14 cellular contexts compared by ENCODE assay signal in genomic region chr3:196163687-196164493, GRCh38. TPM values are rescaled to one million over a fixed set of nuclear protein-coding genes. Genes with fewer than 3 reads are reported as not detected.
DNase-seq lines count a peak whose midpoint lies in the region; ATAC-seq, FAIRE-seq and TF ChIP-seq lines count a peak whose summit lies in the region.
"Had no signal": no experiment of that assay in that cellular context is flagged by ENCODE, and none has a peak within 500 bp of the region (broad histone marks: within the 10 kb centered on the region; RNA-seq: fewer than 3 reads in every experiment).

No MANE protein-coding gene starts in this region.

- H3K4me3 ChIP-seq in SK-N-SH (ENCODE audit: low read depth in 2 of 2, low read length in 1 of 2) (no peak overlapping the region), HepG2 (replicated peaks in 1 of 3; ENCODE audit: insufficient read depth in 1 of 3, low read depth in 2 of 3, low read length in 3 of 3) (peak overlapping the region; percentile 33 to 64 (median 34)), upper lobe of right lung (peak overlapping the region; percentile 19)
- H3K4me3 ChIP-seq: GM12878 had no signal

- H3K9me3 ChIP-seq in SK-N-SH: no peaks in the 10 kb centered on the region
- no peaks in the 10 kb centered on the region for H3K9me3 ChIP-seq in HepG2 (ENCODE audit: low read length)
- no peaks in the 10 kb centered on the region for H3K9me3 ChIP-seq in upper lobe of right lung

- no TSS peak for BruUV-seq in HepG2 (replicated peaks; lab: Mats Ljungman, UMichigan)

- WGBS in SK-N-SH (ENCODE audit: low lambda C conversion rate): 70% methylated on average over 15 of the region's 24 CpGs
- WGBS in HepG2 (ENCODE audit: low lambda C conversion rate): 19% methylated on average over 14 of the region's 24 CpGs

- no peaks in the 10 kb centered on the region for H3K36me3 ChIP-seq in SK-N-SH (replicated peaks in 1 of 2; ENCODE audit: control insufficient read depth in 1 of 2, insufficient read depth in 2 of 2, low read length in 1 of 2)
- no peaks in the 10 kb centered on the region for H3K36me3 ChIP-seq in HepG2 (replicated peaks in 1 of 2; ENCODE audit: control insufficient read depth in 1 of 2, insufficient read depth in 2 of 2, low read length in 2 of 2)
- no peaks in the 10 kb centered on the region for H3K36me3 ChIP-seq in upper lobe of right lung

- H3F3A ChIP-seq in SK-N-SH (replicated peaks; ENCODE audit: insufficient read depth): no peaks in the 10 kb centered on the region

- no peak for TF ChIP-seq POLR2A in HepG2 (IDR thresholded peaks at IDR 0.05; ENCODE audit: insufficient read depth in 1 of 2, low read depth in 2 of 2, low read length in 2 of 2)

- TF ChIP-seq RAD21 in SK-N-SH (IDR thresholded peaks at IDR 0.05; ENCODE audit: low read length) (no peak), HepG2 (CRISPR knock-in tag; IDR thresholded peaks at IDR 0.05) (no peak)

- no peak for FAIRE-seq in HepG2 (lab: Jason Lieb, UNC)
- FAIRE-seq: endothelial cell of umbilical vein, GM12878 had no signal

- in situ Hi-C loops in HepG2 (cut with HindIII; ENCODE audit: extremely low pct_ligation_motif_present, low pct_unique_long_range_greater_than_20kb): no loop called here

- H3K27me3 ChIP-seq in SK-N-SH (ENCODE audit: insufficient read depth) (no peaks in the 10 kb centered on the region), HepG2 (ENCODE audit: control insufficient read depth in 1 of 2, insufficient read depth in 2 of 2, low read length in 2 of 2) (no peaks in the 10 kb centered on the region; a peak in 3 of 5 replicates), upper lobe of right lung (no peaks in the 10 kb centered on the region)

- intact Hi-C loops in HepG2 (cut with micrococcal nuclease; ENCODE audit: unreplicated experiment): no loop called here
- intact Hi-C loops in upper lobe of right lung (cut with DNase I): no loop called here

- no peak overlapping the region for H3K9ac ChIP-seq in SK-N-SH
- H3K9ac ChIP-seq in HepG2 (ENCODE audit: insufficient read depth, low read depth, low read length): peak overlapping the region; percentile 50; the same call in 1 of the 2 replicates

- H3K79me2 ChIP-seq in SK-N-SH (ENCODE audit: insufficient read depth): no peaks in the 10 kb centered on the region
- no peaks in the 10 kb centered on the region for H3K79me2 ChIP-seq in HepG2 (ENCODE audit: insufficient read depth, low read length)

- TF ChIP-seq CTCF in SK-N-SH (IDR thresholded peaks at IDR 0.05) (no peak), HepG2 (CRISPR knock-in tag; IDR thresholded peaks at IDR 0.05) (no peak), upper lobe of right lung (IDR thresholded peaks at IDR 0.05) (no peak)

- H3K4me1 ChIP-seq in SK-N-SH (ENCODE audit: control insufficient read depth in 1 of 2, insufficient read depth in 2 of 2, low read depth in 1 of 2, low read length in 1 of 2) (peaks cover 0 to 4% of the 10 kb centered on the region in 2 experiments; a peak in 1 of 4 replicates), HepG2 (ENCODE audit: insufficient read depth, low read length) (peaks cover 45% of the 10 kb centered on the region), upper lobe of right lung (peaks cover 10% of the 10 kb centered on the region)

- no peaks in the 10 kb centered on the region for H4K20me1 ChIP-seq in SK-N-SH (ENCODE audit: insufficient read depth)
- H4K20me1 ChIP-seq in HepG2 (ENCODE audit: insufficient read depth, low read length): no peaks in the 10 kb centered on the region

- TF ChIP-seq EP300 in SK-N-SH (IDR thresholded peaks at IDR 0.05; ENCODE audit: borderline replicate concordance in 1 of 2, low read depth in 1 of 2, low read length in 1 of 2): no peak
- no peak for TF ChIP-seq EP300 in HepG2 (IDR thresholded peaks at IDR 0.05; ENCODE audit: low read depth in 2 of 2, low read length in 2 of 2)
- no peak for TF ChIP-seq EP300 in HepG2 (CRISPR knock-in tag; IDR thresholded peaks at IDR 0.05; ENCODE audit: borderline replicate concordance)

- ATAC-seq in SK-N-SH treated with all-trans-retinoic acid at 6 μM for 48 hours (no peak; the same call in 2 of the 3 replicates), HepG2 (peak; percentile 90), upper lobe of right lung (peak; percentile 87)
- ATAC-seq: GM12878 had no signal

- POLR2A ChIA-PET in SK-N-SH (lab: Yijun Ruan, JAX): no interaction called here
- POLR2A ChIA-PET in HepG2 (lab: Yijun Ruan, JAX): interaction anchor here (0.8 kb wide), 1 partner anchor 51 kb away, joined by 3 read pairs; no protein-coding TSS in a partner anchor

- DNase-seq in SK-N-SH (peak; percentile 58), amniotic epithelial cell (ENCODE audit: low read depth) (peak; percentile 88), HepG2 (ENCODE audit: low spot score) (peak; percentile 57), upper lobe of right lung (peak; percentile 90), SHP77 treated with DMSO at 0.1 percent for 48 hours (lab: John Stamatoyannopoulos, UW) (no peak), activated gamma-delta T cell (lab: John Stamatoyannopoulos, UW) (no peak), hepatic stellate cell (ENCODE audit: low spot score) (no peak)
- DNase-seq: activated CD4-positive, alpha-beta T cell treated with anti-CD3 and anti-CD28 coated beads for 1 hour; NCI-H2171 had no signal

- H2AFZ ChIP-seq in SK-N-SH (ENCODE audit: low read depth): no peak overlapping the region
- peak overlapping the region; percentile 88 for H2AFZ ChIP-seq in HepG2 (ENCODE audit: low read length)

- H3K9me2 ChIP-seq in SK-N-SH: no peaks in the 10 kb centered on the region

- CTCF ChIA-PET in SK-N-SH (lab: Yijun Ruan, JAX): no interaction called here
- CTCF ChIA-PET in HepG2 (lab: Yijun Ruan, JAX; ENCODE audit: low intra/inter-chr PET ratio, low total read pairs): no interaction called here

- no peak overlapping the region for H3K4me2 ChIP-seq in SK-N-SH
- peak overlapping the region; percentile 83 for H3K4me2 ChIP-seq in HepG2 (ENCODE audit: low read depth, low read length)

- H3K27ac ChIP-seq in SK-N-SH (ENCODE audit: low read depth in 2 of 2, low read length in 1 of 2) (no peak overlapping the region), HepG2 (ENCODE audit: extremely low read length, insufficient read depth, low read length) (no peak overlapping the region), upper lobe of right lung (peak overlapping the region; percentile 56)

RNA-seq across cellular contexts. Expression of gene ZDHHC19, which starts 47.3 kb away (rescaled TPM):
- polyA plus RNA-seq in SK-N-SH (2012; rRNA removed) (not detected in 2 replicates), HepG2 (2011; rRNA removed) (0.53 and 0.97 TPM in 2 replicates)
- polyA plus RNA-seq in SK-N-SH (2012; cell fraction: cytosol; rRNA removed): 0.07 TPM in 1 of 2 replicates, not detected in the other
- polyA plus RNA-seq in SK-N-SH (2012; cell fraction: nucleus; rRNA removed): 0.35 and 0.39 TPM in 2 replicates
- total RNA-seq in HepG2 (2016; rRNA removed; fragmentation: Illumina TruSeq; extraction: Trizol) (0.22 TPM in 1 of 2 replicates, not detected in the other), upper lobe of right lung (not detected)
- not detected in 2 replicates for total RNA-seq in HepG2 (2016; cell fraction: cytosol; rRNA removed; fragmentation: Illumina TruSeq; extraction: Trizol; ENCODE audit: low read depth)
- not detected in 2 replicates for total RNA-seq in HepG2 (2016; cell fraction: insoluble cytoplasmic fraction; rRNA removed; fragmentation: Illumina TruSeq; extraction: Trizol)
- not detected in 2 replicates for total RNA-seq in HepG2 (2016; cell fraction: membrane; rRNA removed; fragmentation: Illumina TruSeq; extraction: Trizol)
- total RNA-seq in HepG2 (2016; cell fraction: nucleus; rRNA removed; fragmentation: Illumina TruSeq; extraction: Trizol): not detected in 2 replicates
- polyA plus RNA-seq in HepG2 (2011; cell fraction: cytosol; rRNA removed): 0.47 TPM in 2 replicates
- 1.5 and 1.9 TPM in 2 replicates for polyA plus RNA-seq in HepG2 (2011; cell fraction: nucleus; rRNA removed)
- polyA plus RNA-seq in HepG2 (2012): 1.2 and 3.4 TPM in 2 replicates
- polyA plus RNA-seq in HepG2 (2016; cell fraction: cytosol; fragmentation: Illumina TruSeq; extraction: Trizol; ENCODE audit: low read depth): 0.43 TPM in 1 of 2 replicates, not detected in the other
- 0.53 TPM in 1 of 2 replicates, not detected in the other for polyA plus RNA-seq in HepG2 (2016; cell fraction: insoluble cytoplasmic fraction; fragmentation: Illumina TruSeq; extraction: Trizol; ENCODE audit: low read depth)
- polyA plus RNA-seq in HepG2 (2016; cell fraction: membrane; fragmentation: Illumina TruSeq; extraction: Trizol; ENCODE audit: low read depth): not detected in 2 replicates
- not detected in 2 replicates for polyA plus RNA-seq in HepG2 (2016; cell fraction: nucleus; fragmentation: Illumina TruSeq; extraction: Trizol; ENCODE audit: insufficient read depth, low read depth)
- polyA minus RNA-seq in HepG2 (2011; rRNA and poly(A)+ RNA removed; ENCODE audit: low replicate concordance): 0.30 TPM in 1 of 2 replicates, not detected in the other
- polyA minus RNA-seq in HepG2 (2011; cell fraction: cytosol; rRNA and poly(A)+ RNA removed): not detected in 2 replicates
- 0.26 and 1.1 TPM in 2 replicates for polyA minus RNA-seq in HepG2 (2011; cell fraction: nucleus; rRNA and poly(A)+ RNA removed)
- total RNA-seq: A172, endothelial cell of umbilical vein, GM12878, temporal lobe had no signal
- polyA plus RNA-seq: endothelial cell of umbilical vein had no signal

RNA-seq across cellular contexts. Expression of gene SLC51A, which starts 52.4 kb away (rescaled TPM):
- polyA plus RNA-seq in SK-N-SH (2012; rRNA removed) (not detected in 2 replicates), HepG2 (2011; rRNA removed) (48.8 and 96.4 TPM in 2 replicates)
- polyA plus RNA-seq in SK-N-SH (2012; cell fraction: cytosol; rRNA removed): not detected in 2 replicates
- not detected in 2 replicates for polyA plus RNA-seq in SK-N-SH (2012; cell fraction: nucleus; rRNA removed)
- total RNA-seq in HepG2 (2016; rRNA removed; fragmentation: Illumina TruSeq; extraction: Trizol) (3.8 and 4.3 TPM in 2 replicates), upper lobe of right lung (not detected)
- total RNA-seq in HepG2 (2016; cell fraction: cytosol; rRNA removed; fragmentation: Illumina TruSeq; extraction: Trizol; ENCODE audit: low read depth): 1.8 and 2.1 TPM in 2 replicates
- total RNA-seq in HepG2 (2016; cell fraction: insoluble cytoplasmic fraction; rRNA removed; fragmentation: Illumina TruSeq; extraction: Trizol): 2.3 and 4.7 TPM in 2 replicates
- 1.2 and 1.5 TPM in 2 replicates for total RNA-seq in HepG2 (2016; cell fraction: membrane; rRNA removed; fragmentation: Illumina TruSeq; extraction: Trizol)
- 3.7 and 5.8 TPM in 2 replicates for total RNA-seq in HepG2 (2016; cell fraction: nucleus; rRNA removed; fragmentation: Illumina TruSeq; extraction: Trizol)
- polyA plus RNA-seq in HepG2 (2011; cell fraction: cytosol; rRNA removed): 21.3 and 40.5 TPM in 2 replicates
- 286 and 508 TPM in 2 replicates for polyA plus RNA-seq in HepG2 (2011; cell fraction: nucleus; rRNA removed)
- polyA plus RNA-seq in HepG2 (2012): 60.6 and 133 TPM in 2 replicates
- polyA plus RNA-seq in HepG2 (2016; cell fraction: cytosol; fragmentation: Illumina TruSeq; extraction: Trizol; ENCODE audit: low read depth): 1.3 and 1.5 TPM in 2 replicates
- 1.2 and 2.5 TPM in 2 replicates for polyA plus RNA-seq in HepG2 (2016; cell fraction: insoluble cytoplasmic fraction; fragmentation: Illumina TruSeq; extraction: Trizol; ENCODE audit: low read depth)
- 1.7 TPM in 2 replicates for polyA plus RNA-seq in HepG2 (2016; cell fraction: membrane; fragmentation: Illumina TruSeq; extraction: Trizol; ENCODE audit: low read depth)
- 9.4 and 12.9 TPM in 2 replicates for polyA plus RNA-seq in HepG2 (2016; cell fraction: nucleus; fragmentation: Illumina TruSeq; extraction: Trizol; ENCODE audit: insufficient read depth, low read depth)
- polyA minus RNA-seq in HepG2 (2011; rRNA and poly(A)+ RNA removed; ENCODE audit: low replicate concordance): 29.6 TPM in 1 of 2 replicates, not detected in the other
- 7.6 and 19.3 TPM in 2 replicates for polyA minus RNA-seq in HepG2 (2011; cell fraction: cytosol; rRNA and poly(A)+ RNA removed)
- 24.8 and 52.6 TPM in 2 replicates for polyA minus RNA-seq in HepG2 (2011; cell fraction: nucleus; rRNA and poly(A)+ RNA removed)
- total RNA-seq: A172, endothelial cell of umbilical vein, GM12878 had no signal
- polyA plus RNA-seq: endothelial cell of umbilical vein had no signal

Comparison
In these comparisons a context has a peak if more than half of its experiments do, and no peak if none do; other contexts are left out.
1. DNase-seq: peak in SK-N-SH (single experiment), amniotic epithelial cell (single experiment), HepG2 (single experiment) and upper lobe of right lung (single experiment); none in SHP77 treated with DMSO at 0.1 percent for 48 hours (single experiment), activated gamma-delta T cell (single experiment) and hepatic stellate cell (single experiment).
2. H3K4me3 ChIP-seq: peak in HepG2 (3 of 3) and upper lobe of right lung (single experiment); none in SK-N-SH (0 of 2).
3. Of the 25 proteins assayed by ChIP-seq in both HepG2 and SK-N-SH: peak only in HepG2: FOSL2, MAX and RXRA; only in SK-N-SH: none; in both: none; in neither: 22.